8 cellular contexts compared by ENCODE assay signal in the genomic region with DNA sequence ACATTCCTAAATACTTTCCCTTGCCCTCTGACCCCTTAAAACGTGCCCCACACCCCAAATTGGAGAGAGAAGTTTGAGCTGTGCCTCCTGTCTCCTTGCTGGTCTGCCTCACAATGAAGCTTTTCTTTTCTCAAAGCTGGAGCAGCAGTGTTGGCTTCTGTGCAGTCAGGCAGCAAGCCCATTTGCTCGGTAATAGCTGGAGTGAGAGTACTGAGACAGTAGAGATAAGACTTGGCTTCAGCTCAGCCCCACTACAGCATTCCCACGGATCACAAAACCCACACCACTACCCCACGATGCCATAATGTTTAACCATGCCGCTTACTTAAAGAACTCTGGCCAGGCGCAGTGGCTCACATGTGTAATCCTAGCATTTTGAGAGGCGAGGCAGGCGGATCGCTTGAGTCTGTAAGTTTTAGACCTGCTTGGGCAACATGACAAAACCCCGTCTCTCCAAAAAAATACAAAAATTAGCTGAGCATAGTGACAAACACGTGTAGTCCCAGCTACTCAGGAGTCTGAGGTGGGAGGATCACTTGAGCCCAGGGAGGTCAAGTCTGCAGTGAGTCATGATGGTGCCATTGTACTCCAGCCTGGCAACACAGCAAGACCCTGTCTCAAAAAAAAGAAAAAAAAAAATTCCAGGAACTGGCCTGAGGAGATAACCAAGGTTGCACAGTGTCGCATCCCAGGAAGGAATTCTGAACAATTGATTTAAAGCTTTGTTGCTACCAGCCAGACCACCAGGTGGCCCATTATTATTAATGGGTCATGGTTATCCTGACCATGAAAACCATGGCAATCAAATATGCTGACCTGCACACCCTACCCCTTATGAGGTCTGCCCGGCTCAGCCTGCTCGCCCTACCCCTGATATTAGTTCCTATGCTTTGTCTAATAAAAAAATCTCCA.
A peak's percentile ranks its signal among the peaks of the same experiment; 100 is the strongest.
DNase-seq lines count a peak whose midpoint lies in the region; ATAC-seq and TF ChIP-seq lines count a peak whose summit lies in the region.

No MANE protein-coding gene starts in this region.

- H3K9ac ChIP-seq in KMS-11, result no peak overlapping the region

- H3K27ac Mint-ChIP-seq in mesothelial cell of epicardium, result peak overlapping the region; percentile 2

- no peaks in the 10 kb centered on the region for H3K36me3 ChIP-seq in KMS-11 (ENCODE audit: insufficient read depth)

- H3K27ac ChIP-seq in KMS-11, result no peak overlapping the region

- no peak overlapping the region for H3K4me3 Mint-ChIP-seq in mesothelial cell of epicardium

- no peaks in the 10 kb centered on the region for H4K20me1 ChIP-seq in KMS-11 (ENCODE audit: insufficient read depth)

- peaks cover 17% of the 10 kb centered on the region for H3K27me3 Mint-ChIP-seq in mesothelial cell of epicardium (ENCODE audit: low read depth)

- no peak overlapping the region for H3K4me2 ChIP-seq in KMS-11

- H3K9me3 Mint-ChIP-seq in mesothelial cell of epicardium, result no peaks in the 10 kb centered on the region

- H3K79me2 ChIP-seq in KMS-11 (ENCODE audit: insufficient read depth, low read depth), result no peaks in the 10 kb centered on the region

- TF ChIP-seq CTCF in KMS-11 (conservative IDR thresholded peaks at IDR 0.05; ENCODE audit: low read depth, low read length) (0 out of 2 replicates have a peak, but pooled peaks have one; percentile 17), mesothelial cell of epicardium (IDR thresholded peaks at IDR 0.05; ENCODE audit: unreplicated experiment) (no peak)

- H2AFZ ChIP-seq in KMS-11 (ENCODE audit: low read depth), result no peak overlapping the region

- ATAC-seq in GM18511 (IDR thresholded peaks at IDR 0.05; ENCODE audit: unreplicated experiment), result no peak
- ATAC-seq in GM19397 (IDR thresholded peaks at IDR 0.05; ENCODE audit: unreplicated experiment), result no peak

- peak; percentile 95 for DNase-seq in Ammon's horn (ENCODE audit: low spot score)
- DNase-seq in cerebellar cortex (ENCODE audit: low spot score), result peak; percentile 77
- no peak for DNase-seq in mesothelial cell of epicardium (ENCODE audit: low spot score in 2 of 2, unreplicated experiment in 2 of 2)
- no peak for DNase-seq in DMS79 treated with DMSO at 0.1 percent for 48 hours (lab: John Stamatoyannopoulos, UW)
- no peak for DNase-seq in NOMO-1 treated with DMSO at 0.1 percent for 48 hours (lab: John Stamatoyannopoulos, UW; ENCODE audit: unreplicated experiment)

- H3K4me1 ChIP-seq in KMS-11 (ENCODE audit: low read depth, poor library complexity, severe bottlenecking), result peaks cover 8% of the 10 kb centered on the region

- no peaks in the 10 kb centered on the region for H3K36me3 Mint-ChIP-seq in mesothelial cell of epicardium

- H3K4me3 ChIP-seq in KMS-11 (IDR thresholded peaks at IDR 0.05; ENCODE audit: insufficient read depth, low read depth, low read length), result no peak overlapping the region

- H3K27me3 ChIP-seq in KMS-11 (ENCODE audit: insufficient read depth, low read depth), result no peaks in the 10 kb centered on the region

- peaks cover 17% of the 10 kb centered on the region for H3K4me1 Mint-ChIP-seq in mesothelial cell of epicardium

Comparison
In these comparisons a context has a peak if more than half of its experiments do, and no peak if none do; other contexts are left out.
1. DNase-seq: peak in Ammon's horn (single experiment) and cerebellar cortex (single experiment); none in mesothelial cell of epicardium (0 of 2), DMS79 treated with DMSO at 0.1 percent for 48 hours (single experiment) and NOMO-1 treated with DMSO at 0.1 percent for 48 hours (single experiment).